In genomic region chr1:21567241-21568005, GRCh38 we compare ENCODE assay signal across 13 cellular contexts. TPM values are rescaled to one million over a fixed set of nuclear protein-coding genes. Genes with fewer than 3 reads are reported as not detected.
DNase-seq lines count a peak whose midpoint lies in the region; TF ChIP-seq lines count a peak whose summit lies in the region.
"Had no signal": no experiment of that assay in that cellular context is flagged by ENCODE, and none has a peak within 500 bp of the region (broad histone marks: within the 10 kb centered on the region; RNA-seq: fewer than 3 reads in every experiment).

No MANE protein-coding gene starts in this region.

- H3K18ac ChIP-seq in trophoblast cell (ENCODE audit: low read length): no peak overlapping the region

- peaks cover 14% of the 10 kb centered on the region for H3K36me3 Mint-ChIP-seq in endodermal cell (ENCODE audit: low read depth)

- H3K4me3 ChIP-seq in MG63: no peak overlapping the region
- no peak overlapping the region for H3K4me3 ChIP-seq in endodermal cell (ENCODE audit: low read length)
- H3K4me3 ChIP-seq in trophoblast cell (ENCODE audit: low read depth, low read length): no peak overlapping the region
- H3K4me3 ChIP-seq: lower lobe of right lung, spleen had no signal

- no peaks in the 10 kb centered on the region for H3K79me2 ChIP-seq in trophoblast cell (ENCODE audit: control insufficient read depth, insufficient read depth, low read length, poor library complexity)

- H3K4me1 ChIP-seq in endodermal cell (ENCODE audit: control insufficient read depth, insufficient read depth, low read length) (no peaks in the 10 kb centered on the region), trophoblast cell (ENCODE audit: control insufficient read depth in 1 of 2, insufficient read depth in 2 of 2, low read length in 2 of 2) (peaks cover 13 to 16% of the 10 kb centered on the region in 2 experiments)
- H3K4me1 ChIP-seq: lower lobe of right lung had no signal

- H3K27ac ChIP-seq in endodermal cell (ENCODE audit: low read depth, low read length) (no peak overlapping the region), trophoblast cell (ENCODE audit: low read depth, low read length) (no peak overlapping the region)
- H3K27ac ChIP-seq: lower lobe of right lung, spleen had no signal

- H2AFZ ChIP-seq in trophoblast cell (ENCODE audit: insufficient read depth, low read length, poor library complexity): no peak overlapping the region

- 93 to 94% methylated on average over 21 to 24 of the region's 24 CpGs for WGBS in endodermal cell (ENCODE audit: insufficient coverage in 1 of 2, insufficient read length in 1 of 2), 2 experiments
- WGBS in trophoblast cell (ENCODE audit: extremely low coverage, insufficient coverage, insufficient read length): no CpG with 5 or more reads among the region's 24 CpGs

- H3K4me1 Mint-ChIP-seq in endodermal cell: no peaks in the 10 kb centered on the region
- H3K4me1 Mint-ChIP-seq: central memory CD8-positive, alpha-beta T cell had no signal

- H4K91ac ChIP-seq in trophoblast cell (ENCODE audit: low read depth, low read length): peak overlapping the region; percentile 25

- no peak overlapping the region for H4K8ac ChIP-seq in trophoblast cell (ENCODE audit: low read depth, low read length)

- peak overlapping the region; percentile 21 for H3K27ac Mint-ChIP-seq in endodermal cell

- DNase-seq in NCI-H146 (lab: John Stamatoyannopoulos, UW) (peak; percentile 17), NCI-H146 treated with DMSO at 0.1 percent for 48 hours (lab: John Stamatoyannopoulos, UW; ENCODE audit: unreplicated experiment) (no peak), MG63 (peak; percentile 81), endodermal cell (no peak), trophoblast cell (peak in 1 of 2 donors; percentile 60), DMS153 treated with DMSO at 0.1 percent for 48 hours (lab: John Stamatoyannopoulos, UW; ENCODE audit: unreplicated experiment) (no peak), HuH-7 (ENCODE audit: low spot score) (no peak), NCI-H82 (lab: John Stamatoyannopoulos, UW) (no peak)
- DNase-seq: activated gamma-delta T cell treated with Interleukin-2 at 50 U/mL for 16 hours, hypothalamus, lower lobe of right lung, spleen had no signal

- H2BK12ac ChIP-seq in trophoblast cell (ENCODE audit: low read length): no peak overlapping the region

- peaks cover 2% of the 10 kb centered on the region for H3K79me1 ChIP-seq in trophoblast cell (ENCODE audit: low read length)

- H4K12ac ChIP-seq in trophoblast cell (ENCODE audit: low read depth, low read length): no peak overlapping the region

- no peak overlapping the region for H3K4ac ChIP-seq in trophoblast cell (ENCODE audit: low read depth, low read length)

- H3K36me3 ChIP-seq in MG63: no peaks in the 10 kb centered on the region
- H3K36me3 ChIP-seq in endodermal cell (ENCODE audit: control insufficient read depth, insufficient read depth, low read length): no peaks in the 10 kb centered on the region
- H3K36me3 ChIP-seq in trophoblast cell (ENCODE audit: control insufficient read depth in 1 of 2, insufficient read depth in 2 of 2, low read length in 2 of 2): no peaks in the 10 kb centered on the region

- H3K9ac ChIP-seq in endodermal cell (ENCODE audit: extremely low read depth, low read length, poor library complexity, severe bottlenecking) (no peak overlapping the region), trophoblast cell (ENCODE audit: low read length) (no peak overlapping the region)

- no peak for TF ChIP-seq CTCF in endodermal cell (conservative IDR thresholded peaks at IDR 0.05)

- no peaks in the 10 kb centered on the region for H3K9me3 Mint-ChIP-seq in endodermal cell
- H3K9me3 Mint-ChIP-seq: central memory CD8-positive, alpha-beta T cell had no signal

- no peak overlapping the region for H3K14ac ChIP-seq in trophoblast cell (ENCODE audit: low read length)

- H3K4me3 Mint-ChIP-seq in endodermal cell: no peak overlapping the region
- H3K4me3 Mint-ChIP-seq: central memory CD8-positive, alpha-beta T cell had no signal

- H3K9me3 ChIP-seq in MG63: no peaks in the 10 kb centered on the region; the same call in none of the 2 replicates
- H3K9me3 ChIP-seq in endodermal cell (ENCODE audit: control insufficient read depth, low read length): no peaks in the 10 kb centered on the region
- peaks cover under 1% of the 10 kb centered on the region for H3K9me3 ChIP-seq in trophoblast cell (ENCODE audit: insufficient read depth, low read depth, low read length)
- H3K9me3 ChIP-seq: lower lobe of right lung had no signal

- H3K27me3 Mint-ChIP-seq in endodermal cell (ENCODE audit: insufficient read depth): no peaks in the 10 kb centered on the region

- no peak overlapping the region for H3K23ac ChIP-seq in trophoblast cell (ENCODE audit: low read length)

- H2BK5ac ChIP-seq in trophoblast cell (ENCODE audit: low read depth, low read length, poor library complexity): no peak overlapping the region

- no peak overlapping the region for H2BK120ac ChIP-seq in trophoblast cell (ENCODE audit: insufficient read depth, low read length, poor library complexity)

- no peak overlapping the region for H3K4me2 ChIP-seq in trophoblast cell (ENCODE audit: low read length)

- H2AK5ac ChIP-seq in trophoblast cell (ENCODE audit: low read length): peak overlapping the region; percentile 9

- H3K27me3 ChIP-seq in MG63 (no peaks in the 10 kb centered on the region), endodermal cell (ENCODE audit: control insufficient read depth, insufficient read depth, low read length, poor library complexity, severe bottlenecking) (no peaks in the 10 kb centered on the region), trophoblast cell (ENCODE audit: insufficient read depth, low read length) (no peaks in the 10 kb centered on the region)
- H3K27me3 ChIP-seq: spleen had no signal

RNA-seq across cellular contexts. Expression of gene ALPL, which starts 58.2 kb away (rescaled TPM):
- 1.9 and 4.2 TPM in 2 replicates for total RNA-seq in MG63 (2014; rRNA removed; shearing (Covaris generic); ENCODE audit: low replicate concordance)
- 100 to 1,000 TPM in 1 of 2 donors, 10 to 100 TPM in 1; 94.8 to 117 TPM for total RNA-seq in endodermal cell
- 65.3 TPM for polyA plus RNA-seq in endodermal cell (2013, experiment 1 of 2)
- 52.5 TPM for polyA plus RNA-seq in endodermal cell (2013, experiment 2 of 2)
- 12.5 and 12.7 TPM in 2 replicates for polyA plus RNA-seq in trophoblast cell (2013)

Comparison
In these comparisons a context has a peak if more than half of its experiments do, and no peak if none do; other contexts are left out.
1. DNase-seq: peak in NCI-H146 (single experiment) and MG63 (single experiment); none in NCI-H146 treated with DMSO at 0.1 percent for 48 hours (single experiment), endodermal cell (single experiment), DMS153 treated with DMSO at 0.1 percent for 48 hours (single experiment), HuH-7 (single experiment) and NCI-H82 (single experiment).
2. RNA of gene ALPL, which starts 58.2 kb away (total RNA-seq): 94.8 to 117 TPM in endodermal cell; 1.9 to 4.2 TPM in MG63; every median in the first group is over 10 times any median in the second.